In the genomic region with DNA sequence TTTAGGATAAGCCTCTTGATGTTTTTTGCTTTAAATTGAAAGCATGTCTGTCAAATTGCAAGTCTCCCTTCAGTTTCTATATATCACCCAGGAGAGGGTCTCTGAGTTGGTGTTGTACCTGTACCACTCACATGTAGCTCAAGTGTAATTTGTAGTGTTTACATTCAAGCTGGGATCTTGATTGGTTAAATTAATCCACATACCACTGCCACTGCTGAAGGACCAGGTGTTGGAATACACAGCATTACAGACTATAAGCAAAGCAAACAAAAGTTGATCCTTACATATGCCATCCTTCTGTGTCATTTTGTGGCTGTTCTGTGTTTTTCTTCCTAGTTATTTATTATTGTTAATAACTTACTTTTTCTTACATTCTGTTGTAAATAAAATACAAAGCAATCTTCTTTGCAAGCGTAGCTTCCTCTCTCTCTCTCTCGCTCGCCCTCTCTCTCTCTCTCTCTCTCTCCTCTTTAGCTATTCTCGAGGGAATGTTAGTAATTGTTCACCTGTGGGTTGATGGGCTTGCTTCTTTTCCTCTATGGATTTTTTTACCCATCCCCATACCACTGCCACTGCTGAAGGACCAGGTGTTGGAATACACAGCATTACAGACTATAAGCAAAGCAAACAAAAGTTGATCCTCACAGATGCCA, we compare ENCODE assay signal across 26 cellular contexts. TPM values are rescaled to one million over a fixed set of nuclear protein-coding genes. Genes with fewer than 3 reads are reported as not detected.
DNase-seq lines count a peak whose midpoint lies in the region; ATAC-seq and TF ChIP-seq lines count a peak whose summit lies in the region.
"Had no signal": no experiment of that assay in that cellular context is flagged by ENCODE, and none has a peak within 500 bp of the region (broad histone marks: within the 10 kb centered on the region; RNA-seq: fewer than 3 reads in every experiment).

No MANE protein-coding gene starts in this region.

- no peaks in the 10 kb centered on the region for H3K9me3 Mint-ChIP-seq in T-helper 2 cell treated with Interferon-gamma antibody and Interleukin-4, amounts not matched to agents 5 μg/mL and 100 μg/mL, for 36 hours
- H3K9me3 Mint-ChIP-seq: mesothelial cell of epicardium; T-helper 1 cell treated with Interleukin-12 subunit alpha and Interleukin-12 subunit beta and Interleukin-4 antibody, amounts not matched to agents 30 μg/mL and 1 μg/mL, for 36 hours; type B pancreatic cell had no signal

- H3K4me1 Mint-ChIP-seq in T-helper 2 cell treated with Interferon-gamma antibody and Interleukin-4, amounts not matched to agents 5 μg/mL and 100 μg/mL, for 36 hours (ENCODE audit: low read depth): no peaks in the 10 kb centered on the region
- H3K4me1 Mint-ChIP-seq: B cell had no signal

- H3K4me3 ChIP-seq in left lung: no peak overlapping the region
- H3K4me3 ChIP-seq: PC-9, prostate gland, SJSA1, skin epidermis had no signal

- no peaks in the 10 kb centered on the region for H3K36me3 Mint-ChIP-seq in T-helper 2 cell treated with Interferon-gamma antibody and Interleukin-4, amounts not matched to agents 5 μg/mL and 100 μg/mL, for 36 hours (ENCODE audit: low read depth)

- no peak overlapping the region for H3K4me3 Mint-ChIP-seq in T-helper 2 cell treated with Interferon-gamma antibody and Interleukin-4, amounts not matched to agents 5 μg/mL and 100 μg/mL, for 36 hours
- H3K4me3 Mint-ChIP-seq: B cell; mesothelial cell of epicardium; T-helper 1 cell treated with Interleukin-12 subunit alpha and Interleukin-12 subunit beta and Interleukin-4 antibody, amounts not matched to agents 30 μg/mL and 1 μg/mL, for 36 hours; type B pancreatic cell had no signal

- peak; percentile 21 for DNase-seq in DMS 273 (lab: John Stamatoyannopoulos, UW; ENCODE audit: unreplicated experiment)
- DNase-seq in DMS 273 treated with DMSO at 0.1 percent for 48 hours (lab: John Stamatoyannopoulos, UW): no peak
- DNase-seq in NCI-H128 (lab: John Stamatoyannopoulos, UW; ENCODE audit: unreplicated experiment): peak; percentile 11
- peak; percentile 50 to 82 for DNase-seq in NCI-H524 (lab: John Stamatoyannopoulos, UW)
- no peak for DNase-seq in left lung
- DNase-seq in T-helper 2 cell treated with Interferon-gamma antibody and Interleukin-4, amounts not matched to agents 5 μg/mL and 100 μg/mL, for 36 hours (ENCODE audit: low spot score): no peak
- DNase-seq in retina: no peak
- DNase-seq in stimulated activated CD4-positive, alpha-beta T cell treated with anti-CD3 and anti-CD28 coated beads, Interleukin-4, amount 100 ng/mL, for 24 hours: no peak
- DNase-seq: activated CD8-positive, alpha-beta memory T cell treated with anti-CD3 and anti-CD28 coated beads, Interleukin-2, amount 50 U/mL, for 48 hours; activated gamma-delta T cell; amygdala; caudate nucleus; erythroblast; kidney glomerular epithelial cell; NCI-H446 treated with DMSO at 0.1 percent for 48 hours; PC-9; stimulated activated CD4-positive, alpha-beta T cell treated with anti-CD3 and anti-CD28 coated beads, Interleukin-2, amount 100 ng/mL, for 48 hours had no signal

- ATAC-seq in left lung: peak; percentile 73

- intact Hi-C loops in left lung (cut with DNase I): loop anchor here in 1 of 2 donors (10.0 kb wide), 1 partner anchor 322 kb away; a partner anchor contains a TSS

- no peaks in the 10 kb centered on the region for H3K27me3 ChIP-seq in left lung

- peaks cover 2% of the 10 kb centered on the region for H3K27me3 Mint-ChIP-seq in T-helper 2 cell treated with Interferon-gamma antibody and Interleukin-4, amounts not matched to agents 5 μg/mL and 100 μg/mL, for 36 hours (ENCODE audit: low read depth)
- H3K27me3 Mint-ChIP-seq: type B pancreatic cell had no signal

- peaks cover 0 to 3% of the 10 kb centered on the region in 2 donors for H3K9me3 ChIP-seq in left lung
- H3K9me3 ChIP-seq: prostate gland, SJSA1 had no signal

- no peaks in the 10 kb centered on the region for H3K4me1 ChIP-seq in left lung
- H3K4me1 ChIP-seq: prostate gland, SJSA1 had no signal

- no peak for TF ChIP-seq CTCF in left lung (IDR thresholded peaks at IDR 0.05)

- peaks cover 0 to 5% of the 10 kb centered on the region in 2 donors for H3K36me3 ChIP-seq in left lung
- H3K36me3 ChIP-seq: prostate gland, SJSA1 had no signal

- no peak overlapping the region for H3K27ac ChIP-seq in left lung
- H3K27ac ChIP-seq: 22Rv1, PC-9, prostate gland, SJSA1, skin epidermis, VCaP had no signal

- no peak overlapping the region for H3K27ac Mint-ChIP-seq in T-helper 2 cell treated with Interferon-gamma antibody and Interleukin-4, amounts not matched to agents 5 μg/mL and 100 μg/mL, for 36 hours
- H3K27ac Mint-ChIP-seq: B cell; mesothelial cell of epicardium; T-helper 1 cell treated with Interleukin-12 subunit alpha and Interleukin-12 subunit beta and Interleukin-4 antibody, amounts not matched to agents 30 μg/mL and 1 μg/mL, for 36 hours; type B pancreatic cell had no signal

RNA-seq across cellular contexts. Expression of a gene that starts 20.8 kb away (rescaled TPM):
- 10 to 100 TPM; 27.8 to 36.0 TPM for total RNA-seq in left lung

Comparison
In these comparisons a context has a peak if more than half of its experiments do, and no peak if none do; other contexts are left out.
1. DNase-seq: peak in DMS 273 (single experiment), NCI-H128 (single experiment) and NCI-H524 (2 of 2); none in DMS 273 treated with DMSO at 0.1 percent for 48 hours (single experiment), left lung (0 of 2), T-helper 2 cell treated with Interferon-gamma antibody and Interleukin-4, amounts not matched to agents 5 μg/mL and 100 μg/mL, for 36 hours (single experiment), retina (single experiment) and stimulated activated CD4-positive, alpha-beta T cell treated with anti-CD3 and anti-CD28 coated beads, Interleukin-4, amount 100 ng/mL, for 24 hours (single experiment).